Comparison of ENCODE assay signal across 8 cellular contexts in genomic region chr1:145926706-145927072, GRCh38. TPM values are rescaled to one million over a fixed set of nuclear protein-coding genes. Genes with fewer than 3 reads are reported as not detected.
A peak's percentile ranks its signal among the peaks of the same experiment; 100 is the strongest.
DNase-seq lines count a peak whose midpoint lies in the region; ATAC-seq and TF ChIP-seq lines count a peak whose summit lies in the region.

No MANE protein-coding gene starts in this region.

- peaks cover 13 to 36% (median 13%) of the 10 kb centered on the region in 3 donors for H3K4me1 ChIP-seq in esophagus squamous epithelium

- no peak for ATAC-seq in HG03457 (IDR thresholded peaks at IDR 0.05; ENCODE audit: unreplicated experiment)
- ATAC-seq in HG02885 (IDR thresholded peaks at IDR 0.05; ENCODE audit: poor library complexity, unreplicated experiment), result no peak

- WGBS in esophagus squamous epithelium, 2 donors, result 1 to 4% methylated on average over 18 of the region's 18 CpGs

- H3K27ac ChIP-seq in esophagus squamous epithelium (peak overlapping the region; percentile 90 to 99 (median 96)), skin epidermis (peak overlapping the region in 20 of 21 experiments; percentile 81 to 99 (median 95))

- no peak for TF ChIP-seq CTCF in WI38 (IDR thresholded peaks at IDR 0.05; ENCODE audit: low read depth, low read length)
- no peak for TF ChIP-seq CTCF in esophagus squamous epithelium (IDR thresholded peaks at IDR 0.05)

- TF ChIP-seq POLR2A in esophagus squamous epithelium (IDR thresholded peaks at IDR 0.05), result no peak

- H3K36me3 ChIP-seq in esophagus squamous epithelium, result peaks cover 0 to 43% (median 0%) of the 10 kb centered on the region in 3 donors

- DNase-seq in activated effector memory CD4-positive, alpha-beta T cell treated with anti-CD3 and anti-CD28 coated beads, Interleukin-2, amount 50 U/mL, for 16 hours, result peak; percentile 82
- no peak for DNase-seq in activated effector memory CD4-positive, alpha-beta T cell treated with Interleukin-2 at 50 U/mL for 16 hours
- no peak for DNase-seq in esophagus squamous epithelium (lab: John Stamatoyannopoulos, UW)
- DNase-seq in effector CD4-positive, alpha-beta T cell, result no peak

- peak overlapping the region; percentile 68 for H3K4me3 ChIP-seq in WI38 (ENCODE audit: low read depth, low read length)
- peak overlapping the region; percentile 70 to 82 (median 72) for H3K4me3 ChIP-seq in esophagus squamous epithelium
- H3K4me3 ChIP-seq in skin epidermis, result peak overlapping the region; percentile 61 to 91 (median 68)

- H3K27me3 ChIP-seq in esophagus squamous epithelium, result no peaks in the 10 kb centered on the region

- intact Hi-C loops in esophagus squamous epithelium (cut with DNase I), result no loop called here

- H3K9me3 ChIP-seq in esophagus squamous epithelium, result no peaks in the 10 kb centered on the region

RNA-seq across cellular contexts. Expression of gene RBM8A, which starts 0.6 kb away (rescaled TPM):
- total RNA-seq in esophagus squamous epithelium, result 100 to 1,000 TPM; 155 to 229 (median 200) TPM

RNA-seq across cellular contexts. Expression of gene PEX11B, which starts 8.2 kb away (rescaled TPM):
- total RNA-seq in esophagus squamous epithelium, result 10 to 100 TPM; 19.3 to 30.8 (median 25.1) TPM

RNA-seq across cellular contexts. Expression of gene ITGA10, which starts 16.8 kb away (rescaled TPM):
- total RNA-seq in esophagus squamous epithelium, result 1 to 10 TPM in 3 of 4 donors, under 1 TPM in 1; 0.83 to 7.2 (median 1.5) TPM

RNA-seq across cellular contexts. Expression of gene LIX1L, which starts 31.1 kb away (rescaled TPM):
- 10 to 100 TPM in 1 of 4 donors, 1 to 10 TPM in 3; 1.9 to 12.2 (median 5.9) TPM for total RNA-seq in esophagus squamous epithelium

RNA-seq across cellular contexts. Expression of gene ANKRD34A, which starts 37.7 kb away (rescaled TPM):
- total RNA-seq in esophagus squamous epithelium, result under 1 TPM; 0.04 to 0.67 (median 0.30) TPM
